In genomic region chr12:56114084-56114483, GRCh38 we compare ENCODE assay signal across 10 cellular contexts. TPM values are rescaled to one million over a fixed set of nuclear protein-coding genes. Genes with fewer than 3 reads are reported as not detected.
A peak's percentile ranks its signal among the peaks of the same experiment; 100 is the strongest.
DNase-seq lines count a peak whose midpoint lies in the region; TF ChIP-seq lines count a peak whose summit lies in the region.
"Had no signal": no experiment of that assay in that cellular context is flagged by ENCODE, and none has a peak within 500 bp of the region (broad histone marks: within the 10 kb centered on the region; RNA-seq: fewer than 3 reads in every experiment).

No MANE protein-coding gene starts in this region.

- no peak overlapping the region for H3K4me2 ChIP-seq in OCI-LY7 (ENCODE audit: low read length)

- POLR2A ChIA-PET in CD8-positive, alpha-beta memory T cell (lab: Charles Lee), result no interaction called here
- POLR2A ChIA-PET in OCI-LY7 (lab: Charles Lee), result interaction anchor here (1.2 kb wide), 1 partner anchor 9 kb away, joined by 3 read pairs; no protein-coding TSS in a partner anchor

- CTCF ChIA-PET in CD8-positive, alpha-beta memory T cell (lab: Charles Lee), result interaction anchor here (0.8 to 1.1 kb wide), 2 partner anchors 28 to 76 kb away, joined by 3 to 4 read pairs; partner anchors contain the start of gene SMARCC2
- CTCF ChIA-PET in OCI-LY7 (lab: Charles Lee; ENCODE audit: unreplicated experiment), result no interaction called here

- intact Hi-C loops in OCI-LY7 (cut with micrococcal nuclease; ENCODE audit: unreplicated experiment), result loop anchor here (10.0 kb wide), 1 partner anchor 521 kb away; the partner anchor contains the start of gene BAZ2A

- H3K27ac Mint-ChIP-seq in CD8-positive, alpha-beta memory T cell, result peak overlapping the region in 5 of 8 donors; percentile 20 to 78 (median 61)

- DNase-seq in CD8-positive, alpha-beta memory T cell, result no peak
- DNase-seq in OCI-LY7 (ENCODE audit: low spot score), result no peak
- DNase-seq in epithelial cell of prostate (ENCODE audit: low read depth, low spot score), result no peak
- no peak for DNase-seq in hippocampal formation (lab: John Stamatoyannopoulos, UW)
- no peak for DNase-seq in ACHN
- DNase-seq in inferior parietal cortex (ENCODE audit: extremely low spot score), result no peak
- DNase-seq: glutamatergic neuron, IMR-90, NCI-H1436 treated with DMSO at 0.1 percent for 48 hours, NCI-H524 had no signal

- H2AFZ ChIP-seq in OCI-LY7 (ENCODE audit: low read length), result no peak overlapping the region

- no peaks in the 10 kb centered on the region for H4K20me1 ChIP-seq in OCI-LY7 (ENCODE audit: insufficient read depth, low read length)

- peaks cover 0 to 10% of the 10 kb centered on the region in 2 donors for H3K27me3 Mint-ChIP-seq in CD8-positive, alpha-beta memory T cell

- no peak overlapping the region for H3K4me3 ChIP-seq in CD8-positive, alpha-beta memory T cell (ENCODE audit: low read length)
- no peak overlapping the region for H3K4me3 ChIP-seq in OCI-LY7 (ENCODE audit: low read depth, low read length, poor library complexity, severe bottlenecking)

- H3K9me2 ChIP-seq in OCI-LY7 (ENCODE audit: insufficient read depth, low read length), result no peaks in the 10 kb centered on the region

- peaks cover 9% of the 10 kb centered on the region for H3K79me2 ChIP-seq in OCI-LY7 (ENCODE audit: insufficient read depth, low read depth, low read length)

- H3K27ac ChIP-seq in CD8-positive, alpha-beta memory T cell (ENCODE audit: low read depth, low read length), result no peak overlapping the region
- peak overlapping the region; percentile 41 for H3K27ac ChIP-seq in OCI-LY7 (ENCODE audit: low read depth, low read length, poor library complexity, severe bottlenecking)
- peak overlapping the region; percentile 93 for H3K27ac ChIP-seq in epithelial cell of prostate

- H3K9me3 ChIP-seq in CD8-positive, alpha-beta memory T cell (ENCODE audit: low read length), result no peaks in the 10 kb centered on the region
- H3K9me3 ChIP-seq in OCI-LY7 (ENCODE audit: low read length), result no peaks in the 10 kb centered on the region

- no peak for TF ChIP-seq CTCF in OCI-LY7 (conservative IDR thresholded peaks at IDR 0.05; ENCODE audit: low read length)

- peak overlapping the region in 2 of 7 donors; percentile 54 to 66 for H3K4me3 Mint-ChIP-seq in CD8-positive, alpha-beta memory T cell

- peaks cover 15 to 67% (median 35%) of the 10 kb centered on the region in 3 donors for H3K36me3 Mint-ChIP-seq in CD8-positive, alpha-beta memory T cell

- BruUV-seq in OCI-LY7 (replicated peaks; lab: Mats Ljungman, UMichigan), result no TSS peak

- H3K9me3 Mint-ChIP-seq in CD8-positive, alpha-beta memory T cell, result no peaks in the 10 kb centered on the region

- H3K36me3 ChIP-seq in CD8-positive, alpha-beta memory T cell (ENCODE audit: insufficient read depth, low read length), result peaks cover 41% of the 10 kb centered on the region
- H3K36me3 ChIP-seq in OCI-LY7 (ENCODE audit: insufficient read depth, low read length), result peaks cover 68% of the 10 kb centered on the region

- H3K4me1 Mint-ChIP-seq in CD8-positive, alpha-beta memory T cell, result peaks cover 26 to 33% (median 30%) of the 10 kb centered on the region in 3 donors

- in situ Hi-C loops in ACHN (cut with HindIII; ENCODE audit: low pct_ligation_motif_present, low pct_unique_long_range_greater_than_20kb, low sequenced_read_pairs), result no loop called here

- H3K4me1 ChIP-seq in CD8-positive, alpha-beta memory T cell (ENCODE audit: insufficient read depth, low read length), result peaks cover 25% of the 10 kb centered on the region
- peaks cover 14% of the 10 kb centered on the region for H3K4me1 ChIP-seq in OCI-LY7 (ENCODE audit: insufficient read depth, low read length, poor library complexity, severe bottlenecking)

- H3K27me3 ChIP-seq in CD8-positive, alpha-beta memory T cell (ENCODE audit: insufficient read depth, low read length, poor library complexity, severe bottlenecking), result no peaks in the 10 kb centered on the region

RNA-seq across cellular contexts. Expression of gene RPL41, which starts 2.3 kb away (rescaled TPM):
- 1,000 to 10,000 TPM; 5,711 to 5,990 TPM for total RNA-seq in CD8-positive, alpha-beta memory T cell
- polyA plus RNA-seq in CD8-positive, alpha-beta memory T cell, result 7,268 TPM
- 4,534 and 5,932 TPM in 2 replicates for total RNA-seq in OCI-LY7 (2014; rRNA removed; shearing (Covaris generic))
- 4,745 and 4,976 TPM in 2 replicates for total RNA-seq in OCI-LY7 (2022)

RNA-seq across cellular contexts. Expression of gene ZC3H10, which starts 4.0 kb away (rescaled TPM):
- total RNA-seq in CD8-positive, alpha-beta memory T cell, result 1 to 10 TPM; 8.1 to 9.0 TPM
- polyA plus RNA-seq in CD8-positive, alpha-beta memory T cell, result 3.2 TPM
- 11.9 and 12.6 TPM in 2 replicates for total RNA-seq in OCI-LY7 (2014; rRNA removed; shearing (Covaris generic))
- total RNA-seq in OCI-LY7 (2022), result 15.8 and 16.5 TPM in 2 replicates

RNA-seq across cellular contexts. Expression of gene PA2G4, which starts 9.7 kb away (rescaled TPM):
- 100 to 1,000 TPM; 468 to 504 TPM for total RNA-seq in CD8-positive, alpha-beta memory T cell
- 249 TPM for polyA plus RNA-seq in CD8-positive, alpha-beta memory T cell
- total RNA-seq in OCI-LY7 (2014; rRNA removed; shearing (Covaris generic)), result 358 and 437 TPM in 2 replicates
- 280 and 289 TPM in 2 replicates for total RNA-seq in OCI-LY7 (2022)

RNA-seq across cellular contexts. Expression of gene ESYT1, which starts 14.0 kb away (rescaled TPM):
- total RNA-seq in CD8-positive, alpha-beta memory T cell, result 100 to 1,000 TPM; 185 to 191 TPM
- polyA plus RNA-seq in CD8-positive, alpha-beta memory T cell, result 374 TPM
- total RNA-seq in OCI-LY7 (2014; rRNA removed; shearing (Covaris generic)), result 74.6 and 85.9 TPM in 2 replicates
- total RNA-seq in OCI-LY7 (2022), result 108 and 112 TPM in 2 replicates

RNA-seq across cellular contexts. Expression of gene ERBB3, which starts 34.1 kb away (rescaled TPM):
- 1 to 10 TPM; 1.7 to 1.9 TPM for total RNA-seq in CD8-positive, alpha-beta memory T cell
- 0.63 TPM for polyA plus RNA-seq in CD8-positive, alpha-beta memory T cell
- total RNA-seq in OCI-LY7 (2014; rRNA removed; shearing (Covaris generic)), result not detected in 2 replicates
- 0.83 TPM in 1 of 2 replicates, not detected in the other for total RNA-seq in OCI-LY7 (2022)
